17 cellular contexts compared by ENCODE assay signal in genomic region chr18:406677-407076, GRCh38.
DNase-seq lines count a peak whose midpoint lies in the region; ATAC-seq, FAIRE-seq and TF ChIP-seq lines count a peak whose summit lies in the region.
"Had no signal": no experiment of that assay in that cellular context is flagged by ENCODE, and none has a peak within 500 bp of the region (broad histone marks: within the 10 kb centered on the region; RNA-seq: fewer than 3 reads in every experiment).

No MANE protein-coding gene starts in this region.

- no peak overlapping the region for H2BK12ac ChIP-seq in mesenchymal stem cell (ENCODE audit: low read length in 2 of 2)

- 83% methylated on average over 6 of the region's 6 CpGs for WGBS in mesenchymal stem cell

- H3K4me2 ChIP-seq in mesenchymal stem cell (ENCODE audit: low read length, poor library complexity, severe bottlenecking) (no peak overlapping the region), osteoblast (ENCODE audit: insufficient read depth, low read length) (no peak overlapping the region)
- H3K4me2 ChIP-seq: GM23338 had no signal

- no peak overlapping the region for H3K14ac ChIP-seq in mesenchymal stem cell (ENCODE audit: low read length in 2 of 2)

- no peak overlapping the region for H2BK15ac ChIP-seq in mesenchymal stem cell (ENCODE audit: low read depth, poor library complexity, severe bottlenecking)

- peak; percentile 63 for FAIRE-seq in urothelium cell line (lab: Jason Lieb, UNC)
- FAIRE-seq: GM12878, GM18507 had no signal

- no peaks in the 10 kb centered on the region for H3K27me3 ChIP-seq in right atrium auricular region
- H3K27me3 ChIP-seq in mesenchymal stem cell (ENCODE audit: control insufficient read depth in 1 of 2, insufficient read depth in 1 of 2, low read length in 2 of 2): no peaks in the 10 kb centered on the region
- no peaks in the 10 kb centered on the region for H3K27me3 ChIP-seq in osteoblast (ENCODE audit: insufficient read depth, low read length)

- no peaks in the 10 kb centered on the region for H3K79me2 ChIP-seq in osteoblast (ENCODE audit: insufficient read depth, low read length)

- peaks cover 3% of the 10 kb centered on the region for H3K79me1 ChIP-seq in mesenchymal stem cell (replicated peaks; ENCODE audit: low read length, poor library complexity, severe bottlenecking)

- no peak overlapping the region for H4K8ac ChIP-seq in mesenchymal stem cell (ENCODE audit: low read length)

- peak overlapping the region; percentile 74 for H2AK5ac ChIP-seq in mesenchymal stem cell (ENCODE audit: low read length, severe bottlenecking)

- H2BK5ac ChIP-seq in mesenchymal stem cell (ENCODE audit: low read depth, low read length, poor library complexity, severe bottlenecking): no peak overlapping the region

- no peak overlapping the region for H4K91ac ChIP-seq in mesenchymal stem cell (ENCODE audit: low read length)

- H3K4ac ChIP-seq in mesenchymal stem cell (ENCODE audit: low read depth in 1 of 2, low read length in 2 of 2): no peak overlapping the region

- H4K20me1 ChIP-seq in osteoblast (ENCODE audit: insufficient read depth, low read length): no peaks in the 10 kb centered on the region

- peak overlapping the region; percentile 16 for H3K9ac ChIP-seq in mesenchymal stem cell (ENCODE audit: low read length)

- DNase-seq in left ventricle myocardium superior (no peak), right atrium auricular region (ENCODE audit: low spot score) (no peak), mesenchymal stem cell (no peak), osteoblast (ENCODE audit: insufficient read length, low spot score, missing footprints) (no peak), urothelium cell line (ENCODE audit: low spot score) (no peak), KG1 (lab: John Stamatoyannopoulos, UW) (no peak)
- DNase-seq in stimulated activated CD4-positive, alpha-beta T cell treated with anti-CD3 and anti-CD28 coated beads, Interleukin-1b, Interleukin-23, amount 100 ng/mL, for 48 hours: no peak
- DNase-seq: C1 segment of cervical spinal cord; Calu3; CD4-positive, alpha-beta T cell; DMS 273 treated with DMSO at 0.1 percent for 48 hours; DMS79; H7 had no signal

- intact Hi-C loops in left ventricle myocardium superior (cut with micrococcal nuclease): no loop called here

- H3K36me3 ChIP-seq in right atrium auricular region (no peaks in the 10 kb centered on the region), mesenchymal stem cell (ENCODE audit: control insufficient read depth in 1 of 2, insufficient read depth in 2 of 2, low read depth in 1 of 2, low read length in 2 of 2) (peaks cover 0 to 23% of the 10 kb centered on the region in 2 experiments), osteoblast (ENCODE audit: insufficient read depth, low read length) (no peaks in the 10 kb centered on the region)

- no peak overlapping the region for H2BK120ac ChIP-seq in mesenchymal stem cell (ENCODE audit: low read depth, low read length)

- H2AFZ ChIP-seq in mesenchymal stem cell (ENCODE audit: low read depth, low read length): no peak overlapping the region
- H2AFZ ChIP-seq in osteoblast (ENCODE audit: low read length): no peak overlapping the region
- H2AFZ ChIP-seq: GM23338 had no signal

- no peak overlapping the region for H3K23ac ChIP-seq in mesenchymal stem cell (ENCODE audit: low read length in 2 of 2)

- H3K9me3 ChIP-seq in right atrium auricular region (no peaks in the 10 kb centered on the region), mesenchymal stem cell (ENCODE audit: control insufficient read depth, low read length) (peaks cover 9% of the 10 kb centered on the region), osteoblast (ENCODE audit: low read depth, low read length) (no peaks in the 10 kb centered on the region)

- H3K4me3 ChIP-seq in right atrium auricular region (no peak overlapping the region), mesenchymal stem cell (ENCODE audit: insufficient read depth in 1 of 2, low read depth in 1 of 2, low read length in 2 of 2) (no peak overlapping the region), osteoblast (ENCODE audit: insufficient read depth, low read length) (no peak overlapping the region)
- H3K4me3 ChIP-seq: GM12878, GM23338 had no signal

- TF ChIP-seq CTCF in right atrium auricular region (IDR thresholded peaks at IDR 0.05) (no peak), osteoblast (IDR thresholded peaks at IDR 0.05; ENCODE audit: extremely low read depth, low read depth, low read length) (no peak)

- H3K18ac ChIP-seq in mesenchymal stem cell (ENCODE audit: low read depth in 1 of 2, low read length in 2 of 2): no peak overlapping the region

- ATAC-seq in left ventricle myocardium superior: peak; percentile 21
- no peak for ATAC-seq in esophagus mucosa
- ATAC-seq: GM12878, GM23338 had no signal

- no peaks in the 10 kb centered on the region for H3K4me1 ChIP-seq in right atrium auricular region
- H3K4me1 ChIP-seq in mesenchymal stem cell (ENCODE audit: control insufficient read depth, insufficient read depth, low read depth, low read length): no peaks in the 10 kb centered on the region
- peaks cover 19% of the 10 kb centered on the region for H3K4me1 ChIP-seq in osteoblast (ENCODE audit: insufficient read depth, low read length)

- H3K27ac ChIP-seq in right atrium auricular region: peak overlapping the region in 1 of 2 donors; percentile 6
- H3K27ac ChIP-seq in mesenchymal stem cell (ENCODE audit: low read length, poor library complexity, severe bottlenecking): no peak overlapping the region
- peak overlapping the region; percentile 46 for H3K27ac ChIP-seq in osteoblast (ENCODE audit: low read depth, low read length)
